Comparison of ENCODE assay signal across 17 cellular contexts in genomic region chr12:28800129-28800528, GRCh38.
DNase-seq lines count a peak whose midpoint lies in the region; ATAC-seq and TF ChIP-seq lines count a peak whose summit lies in the region.
"Had no signal": no experiment of that assay in that cellular context is flagged by ENCODE, and none has a peak within 500 bp of the region (broad histone marks: within the 10 kb centered on the region; RNA-seq: fewer than 3 reads in every experiment).

No MANE protein-coding gene starts in this region.

- no peaks in the 10 kb centered on the region for H3K36me3 ChIP-seq in gastroesophageal sphincter
- H3K36me3 ChIP-seq: thyroid gland had no signal

- ATAC-seq in GM18498 (IDR thresholded peaks at IDR 0.05; ENCODE audit: unreplicated experiment): peak; percentile 89
- peak; percentile 59 for ATAC-seq in GM19467 (IDR thresholded peaks at IDR 0.05; ENCODE audit: unreplicated experiment)
- peak; percentile 75 for ATAC-seq in HG02970 (IDR thresholded peaks at IDR 0.05; ENCODE audit: low FRiP score, unreplicated experiment)
- no peak for ATAC-seq in gastroesophageal sphincter
- ATAC-seq in HG03095 (IDR thresholded peaks at IDR 0.05; ENCODE audit: unreplicated experiment): no peak
- ATAC-seq: esophagus mucosa, SK-N-SH treated with all-trans-retinoic acid at 6 μM for 48 hours had no signal

- no peak overlapping the region for H3K4me3 ChIP-seq in gastroesophageal sphincter
- H3K4me3 ChIP-seq: thyroid gland had no signal

- no peak for TF ChIP-seq CTCF in gastroesophageal sphincter (IDR thresholded peaks at IDR 0.05)

- peaks cover 0 to 5% (median 0%) of the 10 kb centered on the region in 3 donors for H3K9me3 ChIP-seq in gastroesophageal sphincter
- H3K9me3 ChIP-seq: thyroid gland had no signal

- no peak overlapping the region for H3K27ac ChIP-seq in gastroesophageal sphincter
- H3K27ac ChIP-seq: thyroid gland had no signal

- DNase-seq in NOMO-1 (lab: John Stamatoyannopoulos, UW; ENCODE audit: unreplicated experiment in 2 of 2): peak; percentile 69 to 78
- no peak for DNase-seq in stimulated activated CD4-positive, alpha-beta T cell treated with anti-CD3 and anti-CD28 coated beads, Interleukin-1b, Interleukin-23, amount 100 ng/mL, for 48 hours
- no peak for DNase-seq in activated CD8-positive, alpha-beta memory T cell treated with anti-CD3 and anti-CD28 coated beads, Interleukin-2, amount 50 U/mL, for 48 hours
- DNase-seq: activated CD4-positive, CD25-positive, alpha-beta regulatory T cell; activated naive CD4-positive, alpha-beta T cell; DMS 273 treated with DMSO at 0.1 percent for 48 hours; hypothalamus; left colon; NCI-H2171 treated with DMSO at 0.1 percent for 48 hours; thyroid gland had no signal

- no peak for TF ChIP-seq POLR2A in gastroesophageal sphincter (IDR thresholded peaks at IDR 0.05)

- no peak for TF ChIP-seq EP300 in gastroesophageal sphincter (IDR thresholded peaks at IDR 0.05)

- 86 to 100% methylated on average over 1 of the region's 1 CpG for WGBS in gastroesophageal sphincter (ENCODE audit: low coverage in 1 of 2), 2 donors

- no peaks in the 10 kb centered on the region for H3K27me3 ChIP-seq in gastroesophageal sphincter
- H3K27me3 ChIP-seq: thyroid gland had no signal

- H3K4me1 ChIP-seq in gastroesophageal sphincter: no peaks in the 10 kb centered on the region
- H3K4me1 ChIP-seq: thyroid gland had no signal

Comparison
In these comparisons a context has a peak if more than half of its experiments do, and no peak if none do; other contexts are left out.
1. ATAC-seq: peak in GM18498 (single experiment), GM19467 (single experiment) and HG02970 (single experiment); none in gastroesophageal sphincter (single experiment) and HG03095 (single experiment).
2. DNase-seq: peak in NOMO-1 (2 of 2); none in stimulated activated CD4-positive, alpha-beta T cell treated with anti-CD3 and anti-CD28 coated beads, Interleukin-1b, Interleukin-23, amount 100 ng/mL, for 48 hours (single experiment) and activated CD8-positive, alpha-beta memory T cell treated with anti-CD3 and anti-CD28 coated beads, Interleukin-2, amount 50 U/mL, for 48 hours (single experiment).